1 cellular context compared by ENCODE assay signal in genomic region chr15:75065851-75066509, GRCh38.
TF ChIP-seq lines count a peak whose summit lies in the region.

No MANE protein-coding gene starts in this region.

TF ChIP-seq in K562, 482 proteins besides CTCF, POLR2A, EP300 and RAD21 (continued from another document and continues in another):
- TF ChIP-seq BCL6 (CRISPR knock-in tag; IDR thresholded peaks at IDR 0.05) (0 out of 2 replicates have a peak, but pooled peaks have one; percentile 70), MAX (CRISPR knock-in tag; IDR thresholded peaks at IDR 0.05) (peak; percentile 59; the same call in 1 of the 2 replicates), ZNF174 (CRISPR knock-in tag; IDR thresholded peaks at IDR 0.05) (no peak), HNRNPLL (IDR thresholded peaks at IDR 0.05; ENCODE audit: low read depth, low read length, poor library complexity, severe bottlenecking) (no peak), TRIM28 (IDR thresholded peaks at IDR 0.05) (peak; percentile 85), PHF20 (IDR thresholded peaks at IDR 0.05; ENCODE audit: partially characterized antibody) (peak; percentile 52), ADNP (tag; IDR thresholded peaks at IDR 0.05) (peak; percentile 48), EZH2 (IDR thresholded peaks at IDR 0.05; ENCODE audit: borderline replicate concordance, low read depth, low read length) (no peak), ZNF57 (CRISPR knock-in tag; IDR thresholded peaks at IDR 0.05) (no peak), TARDBP (IDR thresholded peaks at IDR 0.05) (peak; percentile 99), ZNF354B (CRISPR knock-in tag; IDR thresholded peaks at IDR 0.05) (peak; percentile 61; the same call in 1 of the 2 replicates), MYBL2 (IDR thresholded peaks at IDR 0.05; ENCODE audit: low read depth) (peak; percentile 55; the same call in 1 of the 2 replicates), MYBL2 (CRISPR knock-in tag; IDR thresholded peaks at IDR 0.05; ENCODE audit: borderline replicate concordance) (no peak), ZMIZ1 (IDR thresholded peaks at IDR 0.05; ENCODE audit: low read depth in 2 of 2, low read length in 2 of 2) (peak in 1 of 2 experiments; percentile 99; a peak in 2 of 4 replicates), SIX5 (IDR thresholded peaks at IDR 0.05; ENCODE audit: borderline replicate concordance in 1 of 2, insufficient read depth in 1 of 2, low read depth in 1 of 2, low read length in 2 of 2) (no peak), BHLHE40 (IDR thresholded peaks at IDR 0.05; ENCODE audit: low read length) (peak; percentile 63), ELF2 (CRISPR knock-in tag; IDR thresholded peaks at IDR 0.05) (no peak), ZNF324 (CRISPR knock-in tag; IDR thresholded peaks at IDR 0.05) (peak; percentile 55; the same call in 1 of the 2 replicates), CHCHD3 (CRISPR knock-in tag; IDR thresholded peaks at IDR 0.05) (no peak), ESRRA (IDR thresholded peaks at IDR 0.05; ENCODE audit: borderline replicate concordance, low read depth) (no peak; the same call in 1 of the 2 replicates), ATF2 (CRISPR knock-in tag; IDR thresholded peaks at IDR 0.05) (no peak), ZNF586 (CRISPR knock-in tag; conservative IDR thresholded peaks at IDR 0.05) (no peak), ZC3H4 (CRISPR knock-in tag; IDR thresholded peaks at IDR 0.05; ENCODE audit: borderline replicate concordance) (no peak), TBL1XR1 (IDR thresholded peaks at IDR 0.05; ENCODE audit: low read length in 2 of 2) (peak; percentile 93 to 99), ATF1 (CRISPR knock-in tag; IDR thresholded peaks at IDR 0.05) (no peak), ATF1 (tag; IDR thresholded peaks at IDR 0.05) (peak; percentile 79), PTRF (tag; IDR thresholded peaks at IDR 0.05) (no peak), FUS (optimal IDR thresholded peaks at IDR 0.05; ENCODE audit: low read depth, low read length) (no peak), ZFP1 (CRISPR knock-in tag; IDR thresholded peaks at IDR 0.05) (no peak), CHAMP1 (IDR thresholded peaks at IDR 0.05) (peak; percentile 98), PRDM10 (IDR thresholded peaks at IDR 0.05; ENCODE audit: partially characterized antibody) (peak; percentile 95), ZNF764 (CRISPR knock-in tag; IDR thresholded peaks at IDR 0.05; ENCODE audit: low read depth) (no peak), NR2C2 (CRISPR knock-in tag; IDR thresholded peaks at IDR 0.05) (no peak), NR2C2 (tag; IDR thresholded peaks at IDR 0.05) (peak; percentile 56), TEAD4 (IDR thresholded peaks at IDR 0.05; ENCODE audit: low read length) (peak; percentile 100), TEAD4 (CRISPR knock-in tag; IDR thresholded peaks at IDR 0.05; ENCODE audit: borderline replicate concordance) (0 out of 2 replicates have a peak, but pooled peaks have one; percentile 21)
- TF ChIP-seq, protein P1, sequence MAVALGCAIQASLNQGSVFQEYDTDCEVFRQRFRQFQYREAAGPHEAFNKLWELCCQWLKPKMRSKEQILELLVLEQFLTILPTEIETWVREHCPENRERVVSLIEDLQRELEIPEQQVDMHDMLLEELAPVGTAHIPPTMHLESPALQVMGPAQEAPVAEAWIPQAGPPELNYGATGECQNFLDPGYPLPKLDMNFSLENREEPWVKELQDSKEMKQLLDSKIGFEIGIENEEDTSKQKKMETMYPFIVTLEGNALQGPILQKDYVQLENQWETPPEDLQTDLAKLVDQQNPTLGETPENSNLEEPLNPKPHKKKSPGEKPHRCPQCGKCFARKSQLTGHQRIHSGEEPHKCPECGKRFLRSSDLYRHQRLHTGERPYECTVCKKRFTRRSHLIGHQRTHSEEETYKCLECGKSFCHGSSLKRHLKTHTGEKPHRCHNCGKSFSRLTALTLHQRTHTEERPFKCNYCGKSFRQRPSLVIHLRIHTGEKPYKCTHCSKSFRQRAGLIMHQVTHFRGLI (CRISPR knock-in tag; IDR thresholded peaks at IDR 0.05), result peak; percentile 77; the same call in 1 of the 2 replicates
- TF ChIP-seq, protein P2, sequence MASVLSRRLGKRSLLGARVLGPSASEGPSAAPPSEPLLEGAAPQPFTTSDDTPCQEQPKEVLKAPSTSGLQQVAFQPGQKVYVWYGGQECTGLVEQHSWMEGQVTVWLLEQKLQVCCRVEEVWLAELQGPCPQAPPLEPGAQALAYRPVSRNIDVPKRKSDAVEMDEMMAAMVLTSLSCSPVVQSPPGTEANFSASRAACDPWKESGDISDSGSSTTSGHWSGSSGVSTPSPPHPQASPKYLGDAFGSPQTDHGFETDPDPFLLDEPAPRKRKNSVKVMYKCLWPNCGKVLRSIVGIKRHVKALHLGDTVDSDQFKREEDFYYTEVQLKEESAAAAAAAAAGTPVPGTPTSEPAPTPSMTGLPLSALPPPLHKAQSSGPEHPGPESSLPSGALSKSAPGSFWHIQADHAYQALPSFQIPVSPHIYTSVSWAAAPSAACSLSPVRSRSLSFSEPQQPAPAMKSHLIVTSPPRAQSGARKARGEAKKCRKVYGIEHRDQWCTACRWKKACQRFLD (CRISPR knock-in tag; IDR thresholded peaks at IDR 0.05), result peak; percentile 99
- TF ChIP-seq, protein P3, sequence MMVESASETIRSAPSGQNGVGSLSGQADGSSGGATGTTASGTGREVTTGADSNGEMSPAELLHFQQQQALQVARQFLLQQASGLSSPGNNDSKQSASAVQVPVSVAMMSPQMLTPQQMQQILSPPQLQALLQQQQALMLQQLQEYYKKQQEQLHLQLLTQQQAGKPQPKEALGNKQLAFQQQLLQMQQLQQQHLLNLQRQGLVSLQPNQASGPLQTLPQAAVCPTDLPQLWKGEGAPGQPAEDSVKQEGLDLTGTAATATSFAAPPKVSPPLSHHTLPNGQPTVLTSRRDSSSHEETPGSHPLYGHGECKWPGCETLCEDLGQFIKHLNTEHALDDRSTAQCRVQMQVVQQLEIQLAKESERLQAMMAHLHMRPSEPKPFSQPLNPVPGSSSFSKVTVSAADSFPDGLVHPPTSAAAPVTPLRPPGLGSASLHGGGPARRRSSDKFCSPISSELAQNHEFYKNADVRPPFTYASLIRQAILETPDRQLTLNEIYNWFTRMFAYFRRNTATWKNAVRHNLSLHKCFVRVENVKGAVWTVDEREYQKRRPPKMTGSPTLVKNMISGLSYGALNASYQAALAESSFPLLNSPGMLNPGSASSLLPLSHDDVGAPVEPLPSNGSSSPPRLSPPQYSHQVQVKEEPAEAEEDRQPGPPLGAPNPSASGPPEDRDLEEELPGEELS (CRISPR knock-in tag; IDR thresholded peaks at IDR 0.05; ENCODE audit: borderline replicate concordance), result no peak
- TF ChIP-seq, protein P4, sequence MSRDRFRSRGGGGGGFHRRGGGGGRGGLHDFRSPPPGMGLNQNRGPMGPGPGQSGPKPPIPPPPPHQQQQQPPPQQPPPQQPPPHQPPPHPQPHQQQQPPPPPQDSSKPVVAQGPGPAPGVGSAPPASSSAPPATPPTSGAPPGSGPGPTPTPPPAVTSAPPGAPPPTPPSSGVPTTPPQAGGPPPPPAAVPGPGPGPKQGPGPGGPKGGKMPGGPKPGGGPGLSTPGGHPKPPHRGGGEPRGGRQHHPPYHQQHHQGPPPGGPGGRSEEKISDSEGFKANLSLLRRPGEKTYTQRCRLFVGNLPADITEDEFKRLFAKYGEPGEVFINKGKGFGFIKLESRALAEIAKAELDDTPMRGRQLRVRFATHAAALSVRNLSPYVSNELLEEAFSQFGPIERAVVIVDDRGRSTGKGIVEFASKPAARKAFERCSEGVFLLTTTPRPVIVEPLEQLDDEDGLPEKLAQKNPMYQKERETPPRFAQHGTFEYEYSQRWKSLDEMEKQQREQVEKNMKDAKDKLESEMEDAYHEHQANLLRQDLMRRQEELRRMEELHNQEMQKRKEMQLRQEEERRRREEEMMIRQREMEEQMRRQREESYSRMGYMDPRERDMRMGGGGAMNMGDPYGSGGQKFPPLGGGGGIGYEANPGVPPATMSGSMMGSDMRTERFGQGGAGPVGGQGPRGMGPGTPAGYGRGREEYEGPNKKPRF (IDR thresholded peaks at IDR 0.05; ENCODE audit: low read depth, low read length), result no peak
- TF ChIP-seq, protein P5, sequence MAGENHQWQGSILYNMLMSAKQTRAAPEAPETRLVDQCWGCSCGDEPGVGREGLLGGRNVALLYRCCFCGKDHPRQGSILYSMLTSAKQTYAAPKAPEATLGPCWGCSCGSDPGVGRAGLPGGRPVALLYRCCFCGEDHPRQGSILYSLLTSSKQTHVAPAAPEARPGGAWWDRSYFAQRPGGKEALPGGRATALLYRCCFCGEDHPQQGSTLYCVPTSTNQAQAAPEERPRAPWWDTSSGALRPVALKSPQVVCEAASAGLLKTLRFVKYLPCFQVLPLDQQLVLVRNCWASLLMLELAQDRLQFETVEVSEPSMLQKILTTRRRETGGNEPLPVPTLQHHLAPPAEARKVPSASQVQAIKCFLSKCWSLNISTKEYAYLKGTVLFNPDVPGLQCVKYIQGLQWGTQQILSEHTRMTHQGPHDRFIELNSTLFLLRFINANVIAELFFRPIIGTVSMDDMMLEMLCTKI (IDR thresholded peaks at IDR 0.05; ENCODE audit: partially characterized antibody), result no peak
